1 cellular context compared by ENCODE assay signal in the genomic region with DNA sequence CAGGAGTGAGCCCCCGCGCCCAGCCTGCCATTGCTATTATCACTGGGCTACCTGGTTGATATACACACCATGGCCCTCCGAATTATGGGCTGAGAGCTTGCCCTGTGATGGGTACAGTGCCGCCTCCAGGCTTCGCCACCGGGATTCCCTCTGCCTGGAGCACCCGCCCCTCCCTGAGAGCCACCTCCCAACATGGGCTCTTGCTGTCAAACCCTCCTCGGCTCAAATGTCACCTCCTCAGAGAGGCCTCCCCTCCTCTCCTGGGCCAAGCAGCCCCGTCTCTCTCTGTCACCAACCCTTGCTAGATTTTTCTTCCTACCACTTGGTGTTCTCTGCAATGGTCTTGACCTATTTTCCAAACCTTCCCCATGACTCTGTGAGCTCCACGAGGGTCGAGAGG.
TF ChIP-seq lines count a peak whose summit lies in the region.

No MANE protein-coding gene starts in this region.

TF ChIP-seq in GM23338, 12 proteins besides CTCF, POLR2A, EP300 and RAD21 (continued from another document):
- TF ChIP-seq, protein P1, sequence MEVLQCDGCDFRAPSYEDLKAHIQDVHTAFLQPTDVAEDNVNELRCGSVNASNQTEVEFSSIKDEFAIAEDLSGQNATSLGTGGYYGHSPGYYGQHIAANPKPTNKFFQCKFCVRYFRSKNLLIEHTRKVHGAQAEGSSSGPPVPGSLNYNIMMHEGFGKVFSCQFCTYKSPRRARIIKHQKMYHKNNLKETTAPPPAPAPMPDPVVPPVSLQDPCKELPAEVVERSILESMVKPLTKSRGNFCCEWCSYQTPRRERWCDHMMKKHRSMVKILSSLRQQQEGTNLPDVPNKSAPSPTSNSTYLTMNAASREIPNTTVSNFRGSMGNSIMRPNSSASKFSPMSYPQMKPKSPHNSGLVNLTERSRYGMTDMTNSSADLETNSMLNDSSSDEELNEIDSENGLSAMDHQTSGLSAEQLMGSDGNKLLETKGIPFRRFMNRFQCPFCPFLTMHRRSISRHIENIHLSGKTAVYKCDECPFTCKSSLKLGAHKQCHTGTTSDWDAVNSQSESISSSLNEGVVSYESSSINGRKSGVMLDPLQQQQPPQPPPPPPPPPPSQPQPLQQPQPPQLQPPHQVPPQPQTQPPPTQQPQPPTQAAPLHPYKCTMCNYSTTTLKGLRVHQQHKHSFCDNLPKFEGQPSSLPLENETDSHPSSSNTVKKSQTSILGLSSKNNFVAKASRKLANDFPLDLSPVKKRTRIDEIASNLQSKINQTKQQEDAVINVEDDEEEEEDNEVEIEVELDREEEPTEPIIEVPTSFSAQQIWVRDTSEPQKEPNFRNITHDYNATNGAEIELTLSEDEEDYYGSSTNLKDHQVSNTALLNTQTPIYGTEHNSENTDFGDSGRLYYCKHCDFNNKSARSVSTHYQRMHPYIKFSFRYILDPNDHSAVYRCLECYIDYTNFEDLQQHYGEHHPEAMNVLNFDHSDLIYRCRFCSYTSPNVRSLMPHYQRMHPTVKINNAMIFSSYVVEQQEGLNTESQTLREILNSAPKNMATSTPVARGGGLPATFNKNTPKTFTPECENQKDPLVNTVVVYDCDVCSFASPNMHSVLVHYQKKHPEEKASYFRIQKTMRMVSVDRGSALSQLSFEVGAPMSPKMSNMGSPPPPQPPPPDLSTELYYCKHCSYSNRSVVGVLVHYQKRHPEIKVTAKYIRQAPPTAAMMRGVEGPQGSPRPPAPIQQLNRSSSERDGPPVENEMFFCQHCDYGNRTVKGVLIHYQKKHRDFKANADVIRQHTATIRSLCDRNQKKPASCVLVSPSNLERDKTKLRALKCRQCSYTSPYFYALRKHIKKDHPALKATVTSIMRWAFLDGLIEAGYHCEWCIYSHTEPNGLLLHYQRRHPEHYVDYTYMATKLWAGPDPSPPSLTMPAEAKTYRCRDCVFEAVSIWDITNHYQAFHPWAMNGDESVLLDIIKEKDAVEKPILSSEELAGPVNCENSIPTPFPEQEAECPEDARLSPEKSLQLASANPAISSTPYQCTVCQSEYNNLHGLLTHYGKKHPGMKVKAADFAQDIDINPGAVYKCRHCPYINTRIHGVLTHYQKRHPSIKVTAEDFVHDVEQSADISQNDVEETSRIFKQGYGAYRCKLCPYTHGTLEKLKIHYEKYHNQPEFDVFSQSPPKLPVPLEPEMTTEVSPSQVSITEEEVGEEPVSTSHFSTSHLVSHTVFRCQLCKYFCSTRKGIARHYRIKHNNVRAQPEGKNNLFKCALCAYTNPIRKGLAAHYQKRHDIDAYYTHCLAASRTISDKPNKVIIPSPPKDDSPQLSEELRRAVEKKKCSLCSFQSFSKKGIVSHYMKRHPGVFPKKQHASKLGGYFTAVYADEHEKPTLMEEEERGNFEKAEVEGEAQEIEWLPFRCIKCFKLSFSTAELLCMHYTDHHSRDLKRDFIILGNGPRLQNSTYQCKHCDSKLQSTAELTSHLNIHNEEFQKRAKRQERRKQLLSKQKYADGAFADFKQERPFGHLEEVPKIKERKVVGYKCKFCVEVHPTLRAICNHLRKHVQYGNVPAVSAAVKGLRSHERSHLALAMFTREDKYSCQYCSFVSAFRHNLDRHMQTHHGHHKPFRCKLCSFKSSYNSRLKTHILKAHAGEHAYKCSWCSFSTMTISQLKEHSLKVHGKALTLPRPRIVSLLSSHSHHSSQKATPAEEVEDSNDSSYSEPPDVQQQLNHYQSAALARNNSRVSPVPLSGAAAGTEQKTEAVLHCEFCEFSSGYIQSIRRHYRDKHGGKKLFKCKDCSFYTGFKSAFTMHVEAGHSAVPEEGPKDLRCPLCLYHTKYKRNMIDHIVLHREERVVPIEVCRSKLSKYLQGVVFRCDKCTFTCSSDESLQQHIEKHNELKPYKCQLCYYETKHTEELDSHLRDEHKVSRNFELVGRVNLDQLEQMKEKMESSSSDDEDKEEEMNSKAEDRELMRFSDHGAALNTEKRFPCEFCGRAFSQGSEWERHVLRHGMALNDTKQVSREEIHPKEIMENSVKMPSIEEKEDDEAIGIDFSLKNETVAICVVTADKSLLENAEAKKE (CRISPR knock-in tag; IDR thresholded peaks at IDR 0.05) = no peak
- TF ChIP-seq ZNF331 (CRISPR knock-in tag; IDR thresholded peaks at IDR 0.05; ENCODE audit: low read depth) = no peak
